In genomic region chr9:137127301-137128157, GRCh38 we compare ENCODE assay signal across 8 cellular contexts. TPM values are rescaled to one million over a fixed set of nuclear protein-coding genes. Genes with fewer than 3 reads are reported as not detected.
DNase-seq lines count a peak whose midpoint lies in the region; ATAC-seq, FAIRE-seq and TF ChIP-seq lines count a peak whose summit lies in the region.

No MANE protein-coding gene starts in this region.

- peak in 2 of 3 donors; percentile 62 to 63 for DNase-seq in Peyer's patch
- no peak for DNase-seq in coronary artery (ENCODE audit: low spot score)
- peak; percentile 49 for DNase-seq in osteoblast (ENCODE audit: insufficient read length, low spot score, missing footprints)
- no peak for DNase-seq in HTR-8/SVneo (ENCODE audit: insufficient read length, low spot score)

- FAIRE-seq in HTR-8/SVneo (lab: Jason Lieb, UNC): no peak

- ATAC-seq in HG02840 (IDR thresholded peaks at IDR 0.05; ENCODE audit: low FRiP score, unreplicated experiment) (no peak), HG03521 (IDR thresholded peaks at IDR 0.05; ENCODE audit: unreplicated experiment) (no peak), HG03097 (IDR thresholded peaks at IDR 0.05; ENCODE audit: low FRiP score, unreplicated experiment) (no peak)

- H3K27ac ChIP-seq in Peyer's patch (peak overlapping the region; percentile 62 to 86 (median 83)), coronary artery (peak overlapping the region; percentile 37 to 74), osteoblast (ENCODE audit: low read depth, low read length) (no peak overlapping the region)

- H2AFZ ChIP-seq in osteoblast (ENCODE audit: low read length): no peak overlapping the region

- no peaks in the 10 kb centered on the region for H3K36me3 ChIP-seq in Peyer's patch
- H3K36me3 ChIP-seq in osteoblast (ENCODE audit: insufficient read depth, low read length): no peaks in the 10 kb centered on the region

- TF ChIP-seq POLR2A in GM19099 (IDR thresholded peaks at IDR 0.05; ENCODE audit: extremely low read depth, insufficient read length, low read depth) (peak; percentile 19), Peyer's patch (IDR thresholded peaks at IDR 0.05) (no peak)

- peaks cover 0 to 38% (median 23%) of the 10 kb centered on the region in 4 donors for H3K4me1 ChIP-seq in Peyer's patch
- H3K4me1 ChIP-seq in osteoblast (ENCODE audit: insufficient read depth, low read length): peaks cover 15% of the 10 kb centered on the region

- H3K27me3 ChIP-seq in Peyer's patch (no peaks in the 10 kb centered on the region), osteoblast (ENCODE audit: insufficient read depth, low read length) (no peaks in the 10 kb centered on the region)

- peaks cover 25% of the 10 kb centered on the region for H3K79me2 ChIP-seq in osteoblast (ENCODE audit: insufficient read depth, low read length)

- H3K4me2 ChIP-seq in osteoblast (ENCODE audit: insufficient read depth, low read length): peak overlapping the region; percentile 97

- H3K9me3 ChIP-seq in Peyer's patch (peaks cover 0 to 7% (median 3%) of the 10 kb centered on the region in 4 donors), osteoblast (ENCODE audit: low read depth, low read length) (no peaks in the 10 kb centered on the region)

- TF ChIP-seq CTCF in Peyer's patch (IDR thresholded peaks at IDR 0.05) (peak in 3 of 6 experiments; percentile 16 to 30 (median 19)), coronary artery (IDR thresholded peaks at IDR 0.05) (no peak), osteoblast (IDR thresholded peaks at IDR 0.05; ENCODE audit: extremely low read depth, low read depth, low read length) (no peak)

- H4K20me1 ChIP-seq in osteoblast (ENCODE audit: insufficient read depth, low read length): peaks cover 15% of the 10 kb centered on the region

- peak overlapping the region; percentile 25 to 94 (median 64) for H3K4me3 ChIP-seq in Peyer's patch
- peak overlapping the region; percentile 57 for H3K4me3 ChIP-seq in coronary artery
- H3K4me3 ChIP-seq in osteoblast (ENCODE audit: insufficient read depth, low read length): peak overlapping the region; percentile 30

RNA-seq across cellular contexts. Expression of gene GRIN1, which starts 11.4 kb away (rescaled TPM):
- not detected for total RNA-seq in Peyer's patch
- total RNA-seq in osteoblast: not detected in 2 replicates

RNA-seq across cellular contexts. Expression of gene DPP7, which starts 13.0 kb away (rescaled TPM):
- total RNA-seq in Peyer's patch (100 to 1,000 TPM in 1 of 4 donors, 10 to 100 TPM in 3; 44.7 to 177 (median 76.7) TPM), osteoblast (66.6 and 74.6 TPM in 2 replicates)

RNA-seq across cellular contexts. Expression of gene MAN1B1, which starts 40.7 kb away (rescaled TPM):
- 10 to 100 TPM; 42.7 to 74.7 (median 61.0) TPM for total RNA-seq in Peyer's patch
- total RNA-seq in osteoblast: 94.1 and 103 TPM in 2 replicates

RNA-seq across cellular contexts. Expression of gene LRRC26, which starts 42.3 kb away (rescaled TPM):
- total RNA-seq in Peyer's patch: 10 to 100 TPM; 14.5 to 45.7 (median 34.1) TPM
- not detected in 2 replicates for total RNA-seq in osteoblast

RNA-seq across cellular contexts. Expression of gene TMEM210, which starts 44.3 kb away (rescaled TPM):
- not detected for total RNA-seq in Peyer's patch
- total RNA-seq in osteoblast: not detected in 2 replicates

Comparison
In these comparisons a context has a peak if more than half of its experiments do, and no peak if none do; other contexts are left out.
1. DNase-seq: peak in Peyer's patch (2 of 3) and osteoblast (single experiment); none in coronary artery (single experiment) and HTR-8/SVneo (single experiment).
2. Peak in every context shown above with its lines, with median percentiles within 50 percentile points of each other: H3K4me3 ChIP-seq.